8 cellular contexts compared by ENCODE assay signal in genomic region chr17:42118545-42118944, GRCh38.
DNase-seq lines count a peak whose midpoint lies in the region; ATAC-seq and TF ChIP-seq lines count a peak whose summit lies in the region.

No MANE protein-coding gene starts in this region.

- no peak overlapping the region for H3K4me3 ChIP-seq in fibroblast of pulmonary artery (replicated peaks; ENCODE audit: low read depth, low read length)

- no peak overlapping the region for H3K4me3 Mint-ChIP-seq in stimulated activated effector memory CD8-positive, alpha-beta T cell treated with anti-CD3 and anti-CD28 coated beads, Interleukin-12 subunit alpha, Interleukin-12 subunit beta, amount 100 ng/mL, for 72 hours

- in situ Hi-C loops in KBM-7 (cut with MboI; ENCODE audit: low pct_unique_long_range_greater_than_20kb, low sequenced_read_pairs), result loop anchor here (10.0 kb wide), 1 partner anchor 94 kb away; the partner anchor contains the start of gene NKIRAS2

- H3K36me3 Mint-ChIP-seq in stimulated activated effector memory CD8-positive, alpha-beta T cell treated with anti-CD3 and anti-CD28 coated beads, Interleukin-12 subunit alpha, Interleukin-12 subunit beta, amount 100 ng/mL, for 72 hours, result peaks cover 50% of the 10 kb centered on the region

- DNase-seq in DMS53 (lab: John Stamatoyannopoulos, UW) (peak; percentile 63), DMS53 treated with DMSO at 0.1 percent for 48 hours (lab: John Stamatoyannopoulos, UW; ENCODE audit: unreplicated experiment) (no peak), KBM-7 (peak; percentile 61), fibroblast of pulmonary artery (ENCODE audit: low read depth) (peak; percentile 50), GM19238 (ENCODE audit: insufficient read length, low spot score) (no peak)
- peak; percentile 70 for DNase-seq in activated CD4-positive, alpha-beta T cell treated with anti-CD3 and anti-CD28 coated beads for 48 hours
- no peak for DNase-seq in stimulated activated effector memory CD8-positive, alpha-beta T cell treated with anti-CD3 and anti-CD28 coated beads, Interleukin-12 subunit alpha, Interleukin-12 subunit beta, amount 100 ng/mL, for 72 hours (ENCODE audit: low spot score in 2 of 2)

- peak; percentile 3 for ATAC-seq in stimulated activated effector memory CD8-positive, alpha-beta T cell treated with anti-CD3 and anti-CD28 coated beads, Interleukin-12 subunit alpha, Interleukin-12 subunit beta, amount 100 ng/mL, for 72 hours
- ATAC-seq in HG03439 (IDR thresholded peaks at IDR 0.05; ENCODE audit: unreplicated experiment), result no peak

- H3K4me1 Mint-ChIP-seq in stimulated activated effector memory CD8-positive, alpha-beta T cell treated with anti-CD3 and anti-CD28 coated beads, Interleukin-12 subunit alpha, Interleukin-12 subunit beta, amount 100 ng/mL, for 72 hours, result peaks cover 48% of the 10 kb centered on the region

- peak overlapping the region; percentile 72 for H3K27ac Mint-ChIP-seq in stimulated activated effector memory CD8-positive, alpha-beta T cell treated with anti-CD3 and anti-CD28 coated beads, Interleukin-12 subunit alpha, Interleukin-12 subunit beta, amount 100 ng/mL, for 72 hours

- TF ChIP-seq CTCF in fibroblast of pulmonary artery (IDR thresholded peaks at IDR 0.05; ENCODE audit: low read length, missing control alignments), result peak; percentile 61

- no peaks in the 10 kb centered on the region for H3K9me3 Mint-ChIP-seq in stimulated activated effector memory CD8-positive, alpha-beta T cell treated with anti-CD3 and anti-CD28 coated beads, Interleukin-12 subunit alpha, Interleukin-12 subunit beta, amount 100 ng/mL, for 72 hours

Comparison
In these comparisons a context has a peak if more than half of its experiments do, and no peak if none do; other contexts are left out.
1. DNase-seq: peak in DMS53 (single experiment), KBM-7 (single experiment), activated CD4-positive, alpha-beta T cell treated with anti-CD3 and anti-CD28 coated beads for 48 hours (single experiment) and fibroblast of pulmonary artery (single experiment); none in DMS53 treated with DMSO at 0.1 percent for 48 hours (single experiment), stimulated activated effector memory CD8-positive, alpha-beta T cell treated with anti-CD3 and anti-CD28 coated beads, Interleukin-12 subunit alpha, Interleukin-12 subunit beta, amount 100 ng/mL, for 72 hours (0 of 2) and GM19238 (single experiment).